ENCODE assay signal across 20 cellular contexts in the genomic region with DNA sequence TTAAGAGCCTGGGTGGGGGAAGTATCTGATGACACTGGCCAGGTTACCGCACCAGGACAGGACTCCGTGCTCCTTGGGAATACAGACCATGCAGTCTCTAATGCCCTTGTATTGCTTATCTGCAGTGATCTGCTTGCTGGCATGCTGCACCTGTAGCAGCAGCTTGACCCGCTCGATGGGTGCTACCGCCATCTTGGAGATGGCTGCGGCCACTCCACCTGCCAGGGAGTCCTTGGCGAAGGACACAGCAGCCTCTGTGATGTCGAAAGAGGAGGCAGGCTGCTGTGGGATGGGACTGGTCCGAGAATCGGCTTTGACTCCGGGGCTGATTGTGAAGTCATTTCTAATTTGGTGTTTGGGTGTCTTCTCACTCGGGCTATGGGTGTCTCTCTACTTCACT. TPM values are rescaled to one million over a fixed set of nuclear protein-coding genes. Genes with fewer than 3 reads are reported as not detected.
A peak's percentile ranks its signal among the peaks of the same experiment; 100 is the strongest.
DNase-seq lines count a peak whose midpoint lies in the region; ATAC-seq and TF ChIP-seq lines count a peak whose summit lies in the region.
"Had no signal": no experiment of that assay in that cellular context is flagged by ENCODE, and none has a peak within 500 bp of the region (broad histone marks: within the 10 kb centered on the region; RNA-seq: fewer than 3 reads in every experiment).

No MANE protein-coding gene starts in this region.

- H3K27me3 Mint-ChIP-seq in chondrocyte (ENCODE audit: low read depth) = peaks cover 40% of the 10 kb centered on the region
- peaks cover 19% of the 10 kb centered on the region for H3K27me3 Mint-ChIP-seq in type B pancreatic cell
- no peaks in the 10 kb centered on the region for H3K27me3 Mint-ChIP-seq in activated naive CD8-positive, alpha-beta T cell treated with anti-CD3 and anti-CD28 coated beads for 36 hours

- POLR2A ChIA-PET in HEK293T (lab: Yijun Ruan, JAX) = no interaction called here

- ATAC-seq in left lobe of liver (no peak), heart right ventricle (no peak)
- ATAC-seq: CD8-positive, alpha-beta T cell; GM12878 had no signal

- H3K4me3 Mint-ChIP-seq in chondrocyte (ENCODE audit: unreplicated experiment) = no peak overlapping the region
- no peak overlapping the region for H3K4me3 Mint-ChIP-seq in type B pancreatic cell
- no peak overlapping the region for H3K4me3 Mint-ChIP-seq in activated naive CD8-positive, alpha-beta T cell treated with anti-CD3 and anti-CD28 coated beads for 36 hours
- H3K4me3 Mint-ChIP-seq: CD8-positive, alpha-beta T cell had no signal

- TF ChIP-seq POLR2A in spleen (IDR thresholded peaks at IDR 0.05) = no peak

- H3K4me1 Mint-ChIP-seq in chondrocyte (ENCODE audit: low read depth) = no peaks in the 10 kb centered on the region
- no peaks in the 10 kb centered on the region for H3K4me1 Mint-ChIP-seq in type B pancreatic cell (ENCODE audit: unreplicated experiment)
- peaks cover 11% of the 10 kb centered on the region for H3K4me1 Mint-ChIP-seq in activated naive CD8-positive, alpha-beta T cell treated with anti-CD3 and anti-CD28 coated beads for 36 hours

- H3K27me3 ChIP-seq in spleen (replicated peaks in 1 of 7) (peaks cover 0 to 8% (median 0%) of the 10 kb centered on the region in 7 donors), heart right ventricle (peaks cover 0 to 15% (median 0%) of the 10 kb centered on the region in 7 donors)

- H3K27ac ChIP-seq in spleen = no peak overlapping the region
- H3K27ac ChIP-seq in heart right ventricle = no peak overlapping the region
- H3K27ac ChIP-seq: C4-2B had no signal

- 92 to 97% (median 97%) methylated on average over 11 to 12 of the region's 12 CpGs for WGBS in spleen, 5 donors
- whole genome bisulfite sequencing in heart right ventricle, 2 donors = 92 to 96% methylated on average over 12 of the region's 12 CpGs

- H3K36me3 Mint-ChIP-seq in chondrocyte (ENCODE audit: low read depth) (no peaks in the 10 kb centered on the region), type B pancreatic cell (peaks cover 7% of the 10 kb centered on the region)
- H3K36me3 Mint-ChIP-seq in activated naive CD8-positive, alpha-beta T cell treated with anti-CD3 and anti-CD28 coated beads for 36 hours = peaks cover 24% of the 10 kb centered on the region

- TF ChIP-seq CTCF in chondrocyte (IDR thresholded peaks at IDR 0.05) (no peak), type B pancreatic cell (conservative IDR thresholded peaks at IDR 0.05) (no peak), foreskin fibroblast (IDR thresholded peaks at IDR 0.05; ENCODE audit: low read depth, low read length) (no peak), spleen (IDR thresholded peaks at IDR 0.05 in 8 of 11, conservative IDR thresholded peaks at IDR 0.05 in 3 of 11) (no peak), heart right ventricle (IDR thresholded peaks at IDR 0.05) (no peak)

- peaks cover 4 to 19% (median 10%) of the 10 kb centered on the region in 6 donors for H3K4me1 ChIP-seq in spleen
- H3K4me1 ChIP-seq in heart right ventricle = peaks cover 0 to 11% (median 0%) of the 10 kb centered on the region in 9 donors
- H3K4me1 ChIP-seq: HAP-1 had no signal

- peaks cover 0 to 9% (median 0%) of the 10 kb centered on the region in 6 donors for H3K36me3 ChIP-seq in spleen
- H3K36me3 ChIP-seq in heart right ventricle = no peaks in the 10 kb centered on the region
- H3K36me3 ChIP-seq: HAP-1 had no signal

- CTCF ChIA-PET in HEK293T (lab: Yijun Ruan, JAX) = no interaction called here

- H3K27ac Mint-ChIP-seq in chondrocyte (ENCODE audit: unreplicated experiment) (no peak overlapping the region), type B pancreatic cell (no peak overlapping the region)
- no peak overlapping the region for H3K27ac Mint-ChIP-seq in activated naive CD8-positive, alpha-beta T cell treated with anti-CD3 and anti-CD28 coated beads for 36 hours
- H3K27ac Mint-ChIP-seq: CD4-positive, CD25-positive, alpha-beta regulatory T cell; CD8-positive, alpha-beta T cell had no signal

- H3K9me3 ChIP-seq in spleen (peaks cover 3 to 46% (median 18%) of the 10 kb centered on the region in 8 donors), heart right ventricle (peaks cover 0 to 13% (median 0%) of the 10 kb centered on the region in 11 donors)
- H3K9me3 ChIP-seq: Caco-2, HAP-1 had no signal

- DNase-seq in HEK293T (ENCODE audit: extremely low spot score) (peak; percentile 2), chondrocyte (ENCODE audit: low spot score) (peak; percentile 57), left lobe of liver (ENCODE audit: low spot score) (peak; percentile 37), type B pancreatic cell (ENCODE audit: extremely low spot score, unreplicated experiment) (peak; percentile 58), foreskin fibroblast (no peak), spleen (no peak), heart right ventricle (no peak)
- DNase-seq in activated naive CD8-positive, alpha-beta T cell treated with anti-CD3 and anti-CD28 coated beads for 36 hours = no peak
- DNase-seq: Caco-2; CD4-positive, CD25-positive, alpha-beta regulatory T cell; CD8-positive, alpha-beta T cell; DMS 273 treated with DMSO at 0.1 percent for 48 hours; DMS79; GDM1; GOT3 had no signal

- peaks cover 3% of the 10 kb centered on the region for H3K9me3 Mint-ChIP-seq in chondrocyte (ENCODE audit: low read depth)
- peaks cover 4% of the 10 kb centered on the region for H3K9me3 Mint-ChIP-seq in type B pancreatic cell
- peaks cover 12% of the 10 kb centered on the region for H3K9me3 Mint-ChIP-seq in activated naive CD8-positive, alpha-beta T cell treated with anti-CD3 and anti-CD28 coated beads for 36 hours

- H3K4me3 ChIP-seq in foreskin fibroblast (ENCODE audit: low read depth in 1 of 2, low read length in 2 of 2) (no peak overlapping the region), spleen (no peak overlapping the region), heart right ventricle (no peak overlapping the region)
- H3K4me3 ChIP-seq: GM12878, HAP-1 had no signal

- intact Hi-C loops in spleen (cut with DNase I; ENCODE audit: low total_unique reads) (no loop called here), heart right ventricle (cut with DNase I) (no loop called here)

TF ChIP-seq in HEK293T, 16 proteins besides CTCF, POLR2A, EP300 and RAD21:
- TF ChIP-seq NFRKB (IDR thresholded peaks at IDR 0.05) = no peak
- TF ChIP-seq FOXA1 (IDR thresholded peaks at IDR 0.05) = no peak

RNA-seq across cellular contexts. Expression of a gene that starts 3.1 kb away (rescaled TPM):
- total RNA-seq in chondrocyte (not detected in 3 replicates), left lobe of liver (0.53 TPM), type B pancreatic cell (ENCODE audit: low replicate concordance) (not detected in 2 replicates), spleen (1 to 10 TPM; 1.6 to 5.0 (median 2.5) TPM), heart right ventricle (under 1 TPM in 5 of 10 donors, not detected in 5; 0.09 to 0.81 (median 0.21) TPM)
- under 1 TPM; 0.37 to 0.68 TPM for total RNA-seq in activated naive CD8-positive, alpha-beta T cell treated with anti-CD3 and anti-CD28 coated beads for 36 hours
- polyA plus RNA-seq in spleen (1 to 10 TPM; 1.2 to 1.5 (median 1.3) TPM), heart right ventricle (under 1 TPM; 0.12 to 0.66 TPM)
- total RNA-seq: A172, A673 had no signal

RNA-seq across cellular contexts. Expression of a gene that starts 32.5 kb away (rescaled TPM):
- 0.87 to 0.92 TPM (median 0.92 TPM) in 3 replicates for total RNA-seq in chondrocyte
- total RNA-seq in left lobe of liver = not detected
- total RNA-seq in type B pancreatic cell (ENCODE audit: low replicate concordance) = 3.7 and 16.3 TPM in 2 replicates
- total RNA-seq in activated naive CD8-positive, alpha-beta T cell treated with anti-CD3 and anti-CD28 coated beads for 36 hours = under 1 TPM; 0.27 to 0.38 TPM
- total RNA-seq in spleen = 1 to 10 TPM in 1 of 7 donors, under 1 TPM in 6; 0.17 to 1.0 (median 0.26) TPM
- polyA plus RNA-seq in spleen = under 1 TPM; 0.07 to 0.16 (median 0.09) TPM
- total RNA-seq in heart right ventricle = under 1 TPM in 4 of 10 donors, not detected in 6; 0.06 to 0.44 (median 0.10) TPM
- under 1 TPM; 0.03 to 0.22 TPM for polyA plus RNA-seq in heart right ventricle

RNA-seq across cellular contexts. Expression of a gene that starts 54.8 kb away (rescaled TPM):
- 3.3 to 9.3 TPM (median 3.3 TPM) in 3 replicates for total RNA-seq in chondrocyte
- not detected for total RNA-seq in left lobe of liver
- total RNA-seq in type B pancreatic cell (ENCODE audit: low replicate concordance) = 12.2 and 29.4 TPM in 2 replicates
- 10 to 100 TPM; 70.5 to 76.5 TPM for total RNA-seq in activated naive CD8-positive, alpha-beta T cell treated with anti-CD3 and anti-CD28 coated beads for 36 hours
- 10 to 100 TPM in 4 of 7 donors, 1 to 10 TPM in 3; 3.3 to 20.9 (median 10.1) TPM for total RNA-seq in spleen
- 10 to 100 TPM; 14.4 to 63.1 (median 24.7) TPM for polyA plus RNA-seq in spleen
- total RNA-seq in heart right ventricle = 1 to 10 TPM in 1 of 10 donors, under 1 TPM in 5, not detected in 4; 0.34 to 3.5 (median 0.66) TPM
- 1 to 10 TPM; 1.0 to 1.7 TPM for polyA plus RNA-seq in heart right ventricle

Comparison
In these comparisons a context has a peak if more than half of its experiments do, and no peak if none do; other contexts are left out.
1. DNase-seq: peak in HEK293T (single experiment), chondrocyte (single experiment), left lobe of liver (single experiment) and type B pancreatic cell (single experiment); none in activated naive CD8-positive, alpha-beta T cell treated with anti-CD3 and anti-CD28 coated beads for 36 hours (single experiment), foreskin fibroblast (0 of 2), spleen (single experiment) and heart right ventricle (0 of 2).